ENCODE assay signal across 1 cellular context in the genomic region with DNA sequence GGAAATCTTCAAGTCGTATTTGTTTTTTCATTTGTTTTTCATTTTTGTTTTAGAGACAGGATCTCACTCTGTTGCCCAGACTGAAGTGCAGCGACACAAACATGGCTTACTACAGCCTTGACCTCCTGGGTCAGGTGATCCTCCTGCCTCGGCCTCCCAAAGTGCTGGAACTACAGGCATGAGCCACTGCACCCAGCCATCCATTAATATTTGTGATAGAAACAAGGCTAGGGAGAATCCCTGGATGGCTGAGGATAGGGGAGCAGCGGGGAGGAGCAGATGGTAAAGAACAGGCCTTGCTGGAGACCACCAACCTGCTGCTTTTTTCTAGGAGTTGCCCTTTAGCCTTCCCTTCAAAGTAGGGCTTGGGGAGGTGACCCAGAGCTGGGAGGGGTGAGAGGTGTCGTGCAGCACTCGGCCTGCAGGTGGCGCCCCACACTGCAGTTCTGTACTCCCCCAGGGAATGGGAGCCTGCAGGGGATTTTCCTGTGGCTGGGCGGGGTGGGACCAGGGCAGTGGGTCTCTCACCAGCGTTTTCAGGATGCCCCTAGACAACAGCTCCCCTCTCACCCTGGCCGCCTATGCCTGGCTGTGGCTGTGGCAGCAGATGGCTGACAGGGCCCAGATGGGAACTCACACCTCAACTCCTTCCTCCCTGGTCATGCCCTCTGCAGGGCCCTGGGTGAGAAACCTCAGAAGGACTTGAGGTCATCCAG.
A peak's percentile ranks its signal among the peaks of the same experiment; 100 is the strongest.
TF ChIP-seq lines count a peak whose summit lies in the region.

No MANE protein-coding gene starts in this region.

TF ChIP-seq in HepG2, 621 proteins besides CTCF, POLR2A, EP300 and RAD21 (continued from another document and continues in another):
- TF ChIP-seq, protein P1, sequence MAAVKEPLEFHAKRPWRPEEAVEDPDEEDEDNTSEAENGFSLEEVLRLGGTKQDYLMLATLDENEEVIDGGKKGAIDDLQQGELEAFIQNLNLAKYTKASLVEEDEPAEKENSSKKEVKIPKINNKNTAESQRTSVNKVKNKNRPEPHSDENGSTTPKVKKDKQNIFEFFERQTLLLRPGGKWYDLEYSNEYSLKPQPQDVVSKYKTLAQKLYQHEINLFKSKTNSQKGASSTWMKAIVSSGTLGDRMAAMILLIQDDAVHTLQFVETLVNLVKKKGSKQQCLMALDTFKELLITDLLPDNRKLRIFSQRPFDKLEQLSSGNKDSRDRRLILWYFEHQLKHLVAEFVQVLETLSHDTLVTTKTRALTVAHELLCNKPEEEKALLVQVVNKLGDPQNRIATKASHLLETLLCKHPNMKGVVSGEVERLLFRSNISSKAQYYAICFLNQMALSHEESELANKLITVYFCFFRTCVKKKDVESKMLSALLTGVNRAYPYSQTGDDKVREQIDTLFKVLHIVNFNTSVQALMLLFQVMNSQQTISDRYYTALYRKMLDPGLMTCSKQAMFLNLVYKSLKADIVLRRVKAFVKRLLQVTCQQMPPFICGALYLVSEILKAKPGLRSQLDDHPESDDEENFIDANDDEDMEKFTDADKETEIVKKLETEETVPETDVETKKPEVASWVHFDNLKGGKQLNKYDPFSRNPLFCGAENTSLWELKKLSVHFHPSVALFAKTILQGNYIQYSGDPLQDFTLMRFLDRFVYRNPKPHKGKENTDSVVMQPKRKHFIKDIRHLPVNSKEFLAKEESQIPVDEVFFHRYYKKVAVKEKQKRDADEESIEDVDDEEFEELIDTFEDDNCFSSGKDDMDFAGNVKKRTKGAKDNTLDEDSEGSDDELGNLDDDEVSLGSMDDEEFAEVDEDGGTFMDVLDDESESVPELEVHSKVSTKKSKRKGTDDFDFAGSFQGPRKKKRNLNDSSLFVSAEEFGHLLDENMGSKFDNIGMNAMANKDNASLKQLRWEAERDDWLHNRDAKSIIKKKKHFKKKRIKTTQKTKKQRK (IDR thresholded peaks at IDR 0.05; ENCODE audit: low read length): no peak
- TF ChIP-seq, protein P2, sequence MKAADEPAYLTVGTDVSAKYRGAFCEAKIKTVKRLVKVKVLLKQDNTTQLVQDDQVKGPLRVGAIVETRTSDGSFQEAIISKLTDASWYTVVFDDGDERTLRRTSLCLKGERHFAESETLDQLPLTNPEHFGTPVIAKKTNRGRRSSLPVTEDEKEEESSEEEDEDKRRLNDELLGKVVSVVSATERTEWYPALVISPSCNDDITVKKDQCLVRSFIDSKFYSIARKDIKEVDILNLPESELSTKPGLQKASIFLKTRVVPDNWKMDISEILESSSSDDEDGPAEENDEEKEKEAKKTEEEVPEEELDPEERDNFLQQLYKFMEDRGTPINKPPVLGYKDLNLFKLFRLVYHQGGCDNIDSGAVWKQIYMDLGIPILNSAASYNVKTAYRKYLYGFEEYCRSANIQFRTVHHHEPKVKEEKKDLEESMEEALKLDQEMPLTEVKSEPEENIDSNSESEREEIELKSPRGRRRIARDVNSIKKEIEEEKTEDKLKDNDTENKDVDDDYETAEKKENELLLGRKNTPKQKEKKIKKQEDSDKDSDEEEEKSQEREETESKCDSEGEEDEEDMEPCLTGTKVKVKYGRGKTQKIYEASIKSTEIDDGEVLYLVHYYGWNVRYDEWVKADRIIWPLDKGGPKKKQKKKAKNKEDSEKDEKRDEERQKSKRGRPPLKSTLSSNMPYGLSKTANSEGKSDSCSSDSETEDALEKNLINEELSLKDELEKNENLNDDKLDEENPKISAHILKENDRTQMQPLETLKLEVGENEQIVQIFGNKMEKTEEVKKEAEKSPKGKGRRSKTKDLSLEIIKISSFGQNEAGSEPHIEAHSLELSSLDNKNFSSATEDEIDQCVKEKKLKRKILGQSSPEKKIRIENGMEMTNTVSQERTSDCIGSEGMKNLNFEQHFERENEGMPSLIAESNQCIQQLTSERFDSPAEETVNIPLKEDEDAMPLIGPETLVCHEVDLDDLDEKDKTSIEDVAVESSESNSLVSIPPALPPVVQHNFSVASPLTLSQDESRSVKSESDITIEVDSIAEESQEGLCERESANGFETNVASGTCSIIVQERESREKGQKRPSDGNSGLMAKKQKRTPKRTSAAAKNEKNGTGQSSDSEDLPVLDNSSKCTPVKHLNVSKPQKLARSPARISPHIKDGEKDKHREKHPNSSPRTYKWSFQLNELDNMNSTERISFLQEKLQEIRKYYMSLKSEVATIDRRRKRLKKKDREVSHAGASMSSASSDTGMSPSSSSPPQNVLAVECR (CRISPR knock-in tag; IDR thresholded peaks at IDR 0.05; ENCODE audit: borderline replicate concordance): no peak
- no peak for TF ChIP-seq HMG20A (CRISPR knock-in tag; IDR thresholded peaks at IDR 0.05; ENCODE audit: borderline replicate concordance)
- no peak for TF ChIP-seq SATB2 (CRISPR knock-in tag; IDR thresholded peaks at IDR 0.05)
- no peak for TF ChIP-seq SAP130 (CRISPR knock-in tag; IDR thresholded peaks at IDR 0.05; ENCODE audit: low read depth)
- TF ChIP-seq TBX2 (CRISPR knock-in tag; IDR thresholded peaks at IDR 0.05; ENCODE audit: borderline replicate concordance): peak; percentile 34; the same call in 1 of the 2 replicates
- TF ChIP-seq, protein P3, sequence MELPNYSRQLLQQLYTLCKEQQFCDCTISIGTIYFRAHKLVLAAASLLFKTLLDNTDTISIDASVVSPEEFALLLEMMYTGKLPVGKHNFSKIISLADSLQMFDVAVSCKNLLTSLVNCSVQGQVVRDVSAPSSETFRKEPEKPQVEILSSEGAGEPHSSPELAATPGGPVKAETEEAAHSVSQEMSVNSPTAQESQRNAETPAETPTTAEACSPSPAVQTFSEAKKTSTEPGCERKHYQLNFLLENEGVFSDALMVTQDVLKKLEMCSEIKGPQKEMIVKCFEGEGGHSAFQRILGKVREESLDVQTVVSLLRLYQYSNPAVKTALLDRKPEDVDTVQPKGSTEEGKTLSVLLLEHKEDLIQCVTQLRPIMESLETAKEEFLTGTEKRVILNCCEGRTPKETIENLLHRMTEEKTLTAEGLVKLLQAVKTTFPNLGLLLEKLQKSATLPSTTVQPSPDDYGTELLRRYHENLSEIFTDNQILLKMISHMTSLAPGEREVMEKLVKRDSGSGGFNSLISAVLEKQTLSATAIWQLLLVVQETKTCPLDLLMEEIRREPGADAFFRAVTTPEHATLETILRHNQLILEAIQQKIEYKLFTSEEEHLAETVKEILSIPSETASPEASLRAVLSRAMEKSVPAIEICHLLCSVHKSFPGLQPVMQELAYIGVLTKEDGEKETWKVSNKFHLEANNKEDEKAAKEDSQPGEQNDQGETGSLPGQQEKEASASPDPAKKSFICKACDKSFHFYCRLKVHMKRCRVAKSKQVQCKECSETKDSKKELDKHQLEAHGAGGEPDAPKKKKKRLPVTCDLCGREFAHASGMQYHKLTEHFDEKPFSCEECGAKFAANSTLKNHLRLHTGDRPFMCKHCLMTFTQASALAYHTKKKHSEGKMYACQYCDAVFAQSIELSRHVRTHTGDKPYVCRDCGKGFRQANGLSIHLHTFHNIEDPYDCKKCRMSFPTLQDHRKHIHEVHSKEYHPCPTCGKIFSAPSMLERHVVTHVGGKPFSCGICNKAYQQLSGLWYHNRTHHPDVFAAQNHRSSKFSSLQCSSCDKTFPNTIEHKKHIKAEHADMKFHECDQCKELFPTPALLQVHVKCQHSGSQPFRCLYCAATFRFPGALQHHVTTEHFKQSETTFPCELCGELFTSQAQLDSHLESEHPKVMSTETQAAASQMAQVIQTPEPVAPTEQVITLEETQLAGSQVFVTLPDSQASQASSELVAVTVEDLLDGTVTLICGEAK (IDR thresholded peaks at IDR 0.05): no peak
- TF ChIP-seq, protein P3 (CRISPR knock-in tag; IDR thresholded peaks at IDR 0.05): no peak
- TF ChIP-seq SPEN (CRISPR knock-in tag; IDR thresholded peaks at IDR 0.05; ENCODE audit: low read depth): no peak
- TF ChIP-seq XRCC5 (optimal IDR thresholded peaks at IDR 0.05; ENCODE audit: low read length): peak; percentile 46
- TF ChIP-seq RNF2 (conservative IDR thresholded peaks at IDR 0.05; ENCODE audit: low read depth): no peak
- TF ChIP-seq SKI (IDR thresholded peaks at IDR 0.05; ENCODE audit: partially characterized antibody): no peak
- no peak for TF ChIP-seq ZNF672 (CRISPR knock-in tag; IDR thresholded peaks at IDR 0.05)
- no peak for TF ChIP-seq ZNF44 (CRISPR knock-in tag; IDR thresholded peaks at IDR 0.05)
- TF ChIP-seq, protein P4, sequence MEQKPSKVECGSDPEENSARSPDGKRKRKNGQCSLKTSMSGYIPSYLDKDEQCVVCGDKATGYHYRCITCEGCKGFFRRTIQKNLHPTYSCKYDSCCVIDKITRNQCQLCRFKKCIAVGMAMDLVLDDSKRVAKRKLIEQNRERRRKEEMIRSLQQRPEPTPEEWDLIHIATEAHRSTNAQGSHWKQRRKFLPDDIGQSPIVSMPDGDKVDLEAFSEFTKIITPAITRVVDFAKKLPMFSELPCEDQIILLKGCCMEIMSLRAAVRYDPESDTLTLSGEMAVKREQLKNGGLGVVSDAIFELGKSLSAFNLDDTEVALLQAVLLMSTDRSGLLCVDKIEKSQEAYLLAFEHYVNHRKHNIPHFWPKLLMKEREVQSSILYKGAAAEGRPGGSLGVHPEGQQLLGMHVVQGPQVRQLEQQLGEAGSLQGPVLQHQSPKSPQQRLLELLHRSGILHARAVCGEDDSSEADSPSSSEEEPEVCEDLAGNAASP (CRISPR knock-in tag; IDR thresholded peaks at IDR 0.05; ENCODE audit: borderline replicate concordance): no peak
- TF ChIP-seq ZBTB7A (CRISPR knock-in tag; IDR thresholded peaks at IDR 0.05): 0 out of 2 replicates have a peak, but pooled peaks have one; percentile 21
- no peak for TF ChIP-seq MIER3 (CRISPR knock-in tag; IDR thresholded peaks at IDR 0.05; ENCODE audit: borderline replicate concordance)
- peak; percentile 87 for TF ChIP-seq STAG1 (CRISPR knock-in tag; IDR thresholded peaks at IDR 0.05)
- TF ChIP-seq, protein P5, sequence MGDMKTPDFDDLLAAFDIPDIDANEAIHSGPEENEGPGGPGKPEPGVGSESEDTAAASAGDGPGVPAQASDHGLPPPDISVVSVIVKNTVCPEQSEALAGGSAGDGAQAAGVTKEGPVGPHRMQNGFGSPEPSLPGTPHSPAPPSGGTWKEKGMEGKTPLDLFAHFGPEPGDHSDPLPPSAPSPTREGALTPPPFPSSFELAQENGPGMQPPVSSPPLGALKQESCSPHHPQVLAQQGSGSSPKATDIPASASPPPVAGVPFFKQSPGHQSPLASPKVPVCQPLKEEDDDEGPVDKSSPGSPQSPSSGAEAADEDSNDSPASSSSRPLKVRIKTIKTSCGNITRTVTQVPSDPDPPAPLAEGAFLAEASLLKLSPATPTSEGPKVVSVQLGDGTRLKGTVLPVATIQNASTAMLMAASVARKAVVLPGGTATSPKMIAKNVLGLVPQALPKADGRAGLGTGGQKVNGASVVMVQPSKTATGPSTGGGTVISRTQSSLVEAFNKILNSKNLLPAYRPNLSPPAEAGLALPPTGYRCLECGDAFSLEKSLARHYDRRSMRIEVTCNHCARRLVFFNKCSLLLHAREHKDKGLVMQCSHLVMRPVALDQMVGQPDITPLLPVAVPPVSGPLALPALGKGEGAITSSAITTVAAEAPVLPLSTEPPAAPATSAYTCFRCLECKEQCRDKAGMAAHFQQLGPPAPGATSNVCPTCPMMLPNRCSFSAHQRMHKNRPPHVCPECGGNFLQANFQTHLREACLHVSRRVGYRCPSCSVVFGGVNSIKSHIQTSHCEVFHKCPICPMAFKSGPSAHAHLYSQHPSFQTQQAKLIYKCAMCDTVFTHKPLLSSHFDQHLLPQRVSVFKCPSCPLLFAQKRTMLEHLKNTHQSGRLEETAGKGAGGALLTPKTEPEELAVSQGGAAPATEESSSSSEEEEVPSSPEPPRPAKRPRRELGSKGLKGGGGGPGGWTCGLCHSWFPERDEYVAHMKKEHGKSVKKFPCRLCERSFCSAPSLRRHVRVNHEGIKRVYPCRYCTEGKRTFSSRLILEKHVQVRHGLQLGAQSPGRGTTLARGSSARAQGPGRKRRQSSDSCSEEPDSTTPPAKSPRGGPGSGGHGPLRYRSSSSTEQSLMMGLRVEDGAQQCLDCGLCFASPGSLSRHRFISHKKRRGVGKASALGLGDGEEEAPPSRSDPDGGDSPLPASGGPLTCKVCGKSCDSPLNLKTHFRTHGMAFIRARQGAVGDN (CRISPR knock-in tag; IDR thresholded peaks at IDR 0.05): peak; percentile 38
- no peak for TF ChIP-seq MAZ (IDR thresholded peaks at IDR 0.05; ENCODE audit: borderline replicate concordance, low read depth, low read length)
- TF ChIP-seq MAZ (CRISPR knock-in tag; IDR thresholded peaks at IDR 0.05; ENCODE audit: low read depth): peak; percentile 52; the same call in 1 of the 2 replicates
- TF ChIP-seq ATF1 (CRISPR knock-in tag; IDR thresholded peaks at IDR 0.05): no peak
- TF ChIP-seq CBX5 (CRISPR knock-in tag; IDR thresholded peaks at IDR 0.05; ENCODE audit: borderline replicate concordance): 0 out of 2 replicates have a peak, but pooled peaks have one; percentile 30
- TF ChIP-seq ARHGAP35 (CRISPR knock-in tag; IDR thresholded peaks at IDR 0.05; ENCODE audit: borderline replicate concordance): no peak
- TF ChIP-seq PPARG (CRISPR knock-in tag; conservative IDR thresholded peaks at IDR 0.05): no peak
- no peak for TF ChIP-seq SOX5 (CRISPR knock-in tag; IDR thresholded peaks at IDR 0.05; ENCODE audit: borderline replicate concordance)
- TF ChIP-seq, protein P6, sequence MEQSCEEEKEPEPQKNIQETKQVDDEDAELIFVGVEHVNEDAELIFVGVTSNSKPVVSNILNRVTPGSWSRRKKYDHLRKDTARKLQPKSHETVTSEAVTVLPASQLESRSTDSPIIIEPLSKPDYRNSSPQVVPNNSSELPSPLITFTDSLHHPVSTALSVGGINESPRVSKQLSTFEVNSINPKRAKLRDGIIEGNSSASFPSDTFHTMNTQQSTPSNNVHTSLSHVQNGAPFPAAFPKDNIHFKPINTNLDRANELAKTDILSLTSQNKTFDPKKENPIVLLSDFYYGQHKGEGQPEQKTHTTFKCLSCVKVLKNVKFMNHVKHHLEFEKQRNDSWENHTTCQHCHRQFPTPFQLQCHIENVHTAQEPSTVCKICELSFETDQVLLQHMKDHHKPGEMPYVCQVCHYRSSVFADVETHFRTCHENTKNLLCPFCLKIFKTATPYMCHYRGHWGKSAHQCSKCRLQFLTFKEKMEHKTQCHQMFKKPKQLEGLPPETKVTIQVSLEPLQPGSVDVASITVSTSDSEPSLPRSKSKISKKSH (CRISPR knock-in tag; IDR thresholded peaks at IDR 0.05; ENCODE audit: borderline replicate concordance): no peak
